In the genomic region with DNA sequence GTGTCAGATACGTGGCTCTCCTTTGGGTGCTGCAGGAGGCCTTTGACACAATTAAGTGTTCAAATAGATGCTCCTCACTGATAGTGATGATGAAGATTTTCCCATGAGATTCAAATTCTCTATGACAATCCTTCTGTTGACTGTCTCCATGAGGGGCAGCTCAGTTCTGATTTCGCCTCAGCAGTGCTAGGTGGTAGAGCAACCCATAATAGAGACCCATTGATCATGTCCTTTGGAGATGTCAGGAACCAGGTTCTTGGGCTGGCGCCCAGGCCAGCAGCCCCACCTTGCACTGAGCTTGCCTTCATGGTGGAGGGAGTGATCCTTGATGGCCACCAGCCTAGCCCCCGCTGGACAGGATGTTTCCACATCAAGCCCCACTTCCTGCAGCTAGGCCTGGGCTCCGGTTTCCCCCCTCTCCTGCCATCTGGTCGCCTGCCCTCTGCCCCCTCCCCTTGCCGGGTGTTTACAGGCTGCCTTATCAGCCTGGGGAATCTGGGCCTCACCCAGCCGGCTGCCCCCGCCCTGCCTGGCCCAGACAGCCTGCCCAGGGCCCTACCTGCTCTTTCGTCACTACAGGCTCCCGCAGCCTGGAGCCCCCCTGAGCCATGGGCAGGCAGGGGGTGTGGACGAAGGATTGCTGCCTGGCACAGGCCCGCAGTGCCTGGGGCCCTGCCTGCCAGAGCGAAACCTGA, we compare ENCODE assay signal across 1 cellular context.
TF ChIP-seq lines count a peak whose summit lies in the region.

No MANE protein-coding gene starts in this region.

TF ChIP-seq in HepG2, 621 proteins besides CTCF, POLR2A, EP300 and RAD21 (continued from another document and continues in another):
- TF ChIP-seq ZC3H4 (CRISPR knock-in tag; IDR thresholded peaks at IDR 0.05; ENCODE audit: borderline replicate concordance) (no peak), ZNF543 (CRISPR knock-in tag; IDR thresholded peaks at IDR 0.05) (no peak), HOXD1 (CRISPR knock-in tag; IDR thresholded peaks at IDR 0.05) (no peak), SP5 (CRISPR knock-in tag; IDR thresholded peaks at IDR 0.05; ENCODE audit: borderline replicate concordance, low read depth) (peak; percentile 31; the same call in 1 of the 2 replicates), ZNF660 (CRISPR knock-in tag; IDR thresholded peaks at IDR 0.05; ENCODE audit: borderline replicate concordance, low read depth) (no peak), HDAC6 (IDR thresholded peaks at IDR 0.05; ENCODE audit: low read depth, low read length) (no peak), BORCS8-MEF2B (CRISPR knock-in tag; IDR thresholded peaks at IDR 0.05) (no peak), MED1 (CRISPR knock-in tag; IDR thresholded peaks at IDR 0.05) (peak; percentile 56; the same call in 1 of the 2 replicates), U2AF2 (IDR thresholded peaks at IDR 0.05; ENCODE audit: low read depth, low read length) (no peak), SYNCRIP (IDR thresholded peaks at IDR 0.05; ENCODE audit: insufficient read depth, low read depth, low read length) (no peak), ETV6 (CRISPR knock-in tag; conservative IDR thresholded peaks at IDR 0.05) (no peak), NR2F1 (CRISPR knock-in tag; IDR thresholded peaks at IDR 0.05) (no peak), AHR (CRISPR knock-in tag; IDR thresholded peaks at IDR 0.05) (no peak), ZNF724P (CRISPR knock-in tag; IDR thresholded peaks at IDR 0.05; ENCODE audit: borderline replicate concordance) (no peak), JUND (CRISPR knock-in tag; IDR thresholded peaks at IDR 0.05) (no peak), TBX2 (CRISPR knock-in tag; IDR thresholded peaks at IDR 0.05; ENCODE audit: borderline replicate concordance) (peak; percentile 56; the same call in 1 of the 2 replicates), ZNF225 (CRISPR knock-in tag; IDR thresholded peaks at IDR 0.05) (no peak), ZFX (CRISPR knock-in tag; IDR thresholded peaks at IDR 0.05; ENCODE audit: low read depth) (peak; percentile 73; the same call in 1 of the 2 replicates), ZNF235 (CRISPR knock-in tag; IDR thresholded peaks at IDR 0.05; ENCODE audit: borderline replicate concordance) (no peak), ZNF296 (CRISPR knock-in tag; conservative IDR thresholded peaks at IDR 0.05) (no peak)
- TF ChIP-seq, protein P1, sequence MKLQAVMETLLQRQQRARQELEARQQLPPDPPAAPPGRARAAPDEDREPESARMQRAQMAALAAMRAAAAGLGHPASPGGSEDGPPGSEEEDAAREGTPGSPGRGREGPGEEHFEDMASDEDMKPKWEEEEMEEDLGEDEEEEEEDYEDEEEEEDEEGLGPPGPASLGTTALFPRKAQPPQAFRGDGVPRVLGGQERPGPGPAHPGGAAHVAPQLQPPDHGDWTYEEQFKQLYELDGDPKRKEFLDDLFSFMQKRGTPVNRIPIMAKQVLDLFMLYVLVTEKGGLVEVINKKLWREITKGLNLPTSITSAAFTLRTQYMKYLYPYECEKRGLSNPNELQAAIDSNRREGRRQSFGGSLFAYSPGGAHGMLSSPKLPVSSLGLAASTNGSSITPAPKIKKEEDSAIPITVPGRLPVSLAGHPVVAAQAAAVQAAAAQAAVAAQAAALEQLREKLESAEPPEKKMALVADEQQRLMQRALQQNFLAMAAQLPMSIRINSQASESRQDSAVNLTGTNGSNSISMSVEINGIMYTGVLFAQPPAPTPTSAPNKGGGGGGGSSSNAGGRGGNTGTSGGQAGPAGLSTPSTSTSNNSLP (IDR thresholded peaks at IDR 0.05; ENCODE audit: low read depth, low read length), result no peak
- TF ChIP-seq, protein P2, sequence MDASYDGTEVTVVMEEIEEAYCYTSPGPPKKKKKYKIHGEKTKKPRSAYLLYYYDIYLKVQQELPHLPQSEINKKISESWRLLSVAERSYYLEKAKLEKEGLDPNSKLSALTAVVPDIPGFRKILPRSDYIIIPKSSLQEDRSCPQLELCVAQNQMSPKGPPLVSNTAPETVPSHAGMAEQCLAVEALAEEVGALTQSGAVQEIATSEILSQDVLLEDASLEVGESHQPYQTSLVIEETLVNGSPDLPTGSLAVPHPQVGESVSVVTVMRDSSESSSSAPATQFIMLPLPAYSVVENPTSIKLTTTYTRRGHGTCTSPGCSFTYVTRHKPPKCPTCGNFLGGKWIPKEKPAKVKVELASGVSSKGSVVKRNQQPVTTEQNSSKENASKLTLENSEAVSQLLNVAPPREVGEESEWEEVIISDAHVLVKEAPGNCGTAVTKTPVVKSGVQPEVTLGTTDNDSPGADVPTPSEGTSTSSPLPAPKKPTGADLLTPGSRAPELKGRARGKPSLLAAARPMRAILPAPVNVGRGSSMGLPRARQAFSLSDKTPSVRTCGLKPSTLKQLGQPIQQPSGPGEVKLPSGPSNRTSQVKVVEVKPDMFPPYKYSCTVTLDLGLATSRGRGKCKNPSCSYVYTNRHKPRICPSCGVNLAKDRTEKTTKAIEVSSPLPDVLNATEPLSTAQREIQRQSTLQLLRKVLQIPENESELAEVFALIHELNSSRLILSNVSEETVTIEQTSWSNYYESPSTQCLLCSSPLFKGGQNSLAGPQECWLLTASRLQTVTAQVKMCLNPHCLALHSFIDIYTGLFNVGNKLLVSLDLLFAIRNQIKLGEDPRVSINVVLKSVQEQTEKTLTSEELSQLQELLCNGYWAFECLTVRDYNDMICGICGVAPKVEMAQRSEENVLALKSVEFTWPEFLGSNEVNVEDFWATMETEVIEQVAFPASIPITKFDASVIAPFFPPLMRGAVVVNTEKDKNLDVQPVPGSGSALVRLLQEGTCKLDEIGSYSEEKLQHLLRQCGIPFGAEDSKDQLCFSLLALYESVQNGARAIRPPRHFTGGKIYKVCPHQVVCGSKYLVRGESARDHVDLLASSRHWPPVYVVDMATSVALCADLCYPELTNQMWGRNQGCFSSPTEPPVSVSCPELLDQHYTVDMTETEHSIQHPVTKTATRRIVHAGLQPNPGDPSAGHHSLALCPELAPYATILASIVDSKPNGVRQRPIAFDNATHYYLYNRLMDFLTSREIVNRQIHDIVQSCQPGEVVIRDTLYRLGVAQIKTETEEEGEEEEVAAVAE (CRISPR knock-in tag; IDR thresholded peaks at IDR 0.05; ENCODE audit: borderline replicate concordance), result no peak
- TF ChIP-seq, protein P3, sequence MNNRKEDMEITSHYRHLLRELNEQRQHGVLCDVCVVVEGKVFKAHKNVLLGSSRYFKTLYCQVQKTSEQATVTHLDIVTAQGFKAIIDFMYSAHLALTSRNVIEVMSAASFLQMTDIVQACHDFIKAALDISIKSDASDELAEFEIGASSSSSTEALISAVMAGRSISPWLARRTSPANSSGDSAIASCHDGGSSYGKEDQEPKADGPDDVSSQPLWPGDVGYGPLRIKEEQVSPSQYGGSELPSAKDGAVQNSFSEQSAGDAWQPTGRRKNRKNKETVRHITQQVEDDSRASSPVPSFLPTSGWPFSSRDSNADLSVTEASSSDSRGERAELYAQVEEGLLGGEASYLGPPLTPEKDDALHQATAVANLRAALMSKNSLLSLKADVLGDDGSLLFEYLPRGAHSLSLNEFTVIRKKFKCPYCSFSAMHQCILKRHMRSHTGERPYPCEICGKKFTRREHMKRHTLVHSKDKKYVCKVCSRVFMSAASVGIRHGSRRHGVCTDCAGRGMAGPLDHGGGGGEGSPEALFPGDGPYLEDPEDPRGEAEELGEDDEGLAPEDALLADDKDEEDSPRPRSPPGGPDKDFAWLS (CRISPR knock-in tag; IDR thresholded peaks at IDR 0.05; ENCODE audit: borderline replicate concordance), result no peak
- TF ChIP-seq, protein P4, sequence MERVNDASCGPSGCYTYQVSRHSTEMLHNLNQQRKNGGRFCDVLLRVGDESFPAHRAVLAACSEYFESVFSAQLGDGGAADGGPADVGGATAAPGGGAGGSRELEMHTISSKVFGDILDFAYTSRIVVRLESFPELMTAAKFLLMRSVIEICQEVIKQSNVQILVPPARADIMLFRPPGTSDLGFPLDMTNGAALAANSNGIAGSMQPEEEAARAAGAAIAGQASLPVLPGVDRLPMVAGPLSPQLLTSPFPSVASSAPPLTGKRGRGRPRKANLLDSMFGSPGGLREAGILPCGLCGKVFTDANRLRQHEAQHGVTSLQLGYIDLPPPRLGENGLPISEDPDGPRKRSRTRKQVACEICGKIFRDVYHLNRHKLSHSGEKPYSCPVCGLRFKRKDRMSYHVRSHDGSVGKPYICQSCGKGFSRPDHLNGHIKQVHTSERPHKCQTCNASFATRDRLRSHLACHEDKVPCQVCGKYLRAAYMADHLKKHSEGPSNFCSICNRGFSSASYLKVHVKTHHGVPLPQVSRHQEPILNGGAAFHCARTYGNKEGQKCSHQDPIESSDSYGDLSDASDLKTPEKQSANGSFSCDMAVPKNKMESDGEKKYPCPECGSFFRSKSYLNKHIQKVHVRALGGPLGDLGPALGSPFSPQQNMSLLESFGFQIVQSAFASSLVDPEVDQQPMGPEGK (CRISPR knock-in tag; IDR thresholded peaks at IDR 0.05), result peak; percentile 86
- TF ChIP-seq, protein P5, sequence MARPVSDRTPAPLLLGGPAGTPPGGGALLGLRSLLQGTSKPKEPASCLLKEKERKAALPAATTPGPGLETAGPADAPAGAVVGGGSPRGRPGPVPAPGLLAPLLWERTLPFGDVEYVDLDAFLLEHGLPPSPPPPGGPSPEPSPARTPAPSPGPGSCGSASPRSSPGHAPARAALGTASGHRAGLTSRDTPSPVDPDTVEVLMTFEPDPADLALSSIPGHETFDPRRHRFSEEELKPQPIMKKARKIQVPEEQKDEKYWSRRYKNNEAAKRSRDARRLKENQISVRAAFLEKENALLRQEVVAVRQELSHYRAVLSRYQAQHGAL (CRISPR knock-in tag; IDR thresholded peaks at IDR 0.05; ENCODE audit: not compliant biosample characterization), result no peak
- TF ChIP-seq, protein P6, sequence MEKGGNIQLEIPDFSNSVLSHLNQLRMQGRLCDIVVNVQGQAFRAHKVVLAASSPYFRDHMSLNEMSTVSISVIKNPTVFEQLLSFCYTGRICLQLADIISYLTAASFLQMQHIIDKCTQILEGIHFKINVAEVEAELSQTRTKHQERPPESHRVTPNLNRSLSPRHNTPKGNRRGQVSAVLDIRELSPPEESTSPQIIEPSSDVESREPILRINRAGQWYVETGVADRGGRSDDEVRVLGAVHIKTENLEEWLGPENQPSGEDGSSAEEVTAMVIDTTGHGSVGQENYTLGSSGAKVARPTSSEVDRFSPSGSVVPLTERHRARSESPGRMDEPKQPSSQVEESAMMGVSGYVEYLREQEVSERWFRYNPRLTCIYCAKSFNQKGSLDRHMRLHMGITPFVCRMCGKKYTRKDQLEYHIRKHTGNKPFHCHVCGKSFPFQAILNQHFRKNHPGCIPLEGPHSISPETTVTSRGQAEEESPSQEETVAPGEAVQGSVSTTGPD (CRISPR knock-in tag; IDR thresholded peaks at IDR 0.05), result no peak
- TF ChIP-seq, protein P7, sequence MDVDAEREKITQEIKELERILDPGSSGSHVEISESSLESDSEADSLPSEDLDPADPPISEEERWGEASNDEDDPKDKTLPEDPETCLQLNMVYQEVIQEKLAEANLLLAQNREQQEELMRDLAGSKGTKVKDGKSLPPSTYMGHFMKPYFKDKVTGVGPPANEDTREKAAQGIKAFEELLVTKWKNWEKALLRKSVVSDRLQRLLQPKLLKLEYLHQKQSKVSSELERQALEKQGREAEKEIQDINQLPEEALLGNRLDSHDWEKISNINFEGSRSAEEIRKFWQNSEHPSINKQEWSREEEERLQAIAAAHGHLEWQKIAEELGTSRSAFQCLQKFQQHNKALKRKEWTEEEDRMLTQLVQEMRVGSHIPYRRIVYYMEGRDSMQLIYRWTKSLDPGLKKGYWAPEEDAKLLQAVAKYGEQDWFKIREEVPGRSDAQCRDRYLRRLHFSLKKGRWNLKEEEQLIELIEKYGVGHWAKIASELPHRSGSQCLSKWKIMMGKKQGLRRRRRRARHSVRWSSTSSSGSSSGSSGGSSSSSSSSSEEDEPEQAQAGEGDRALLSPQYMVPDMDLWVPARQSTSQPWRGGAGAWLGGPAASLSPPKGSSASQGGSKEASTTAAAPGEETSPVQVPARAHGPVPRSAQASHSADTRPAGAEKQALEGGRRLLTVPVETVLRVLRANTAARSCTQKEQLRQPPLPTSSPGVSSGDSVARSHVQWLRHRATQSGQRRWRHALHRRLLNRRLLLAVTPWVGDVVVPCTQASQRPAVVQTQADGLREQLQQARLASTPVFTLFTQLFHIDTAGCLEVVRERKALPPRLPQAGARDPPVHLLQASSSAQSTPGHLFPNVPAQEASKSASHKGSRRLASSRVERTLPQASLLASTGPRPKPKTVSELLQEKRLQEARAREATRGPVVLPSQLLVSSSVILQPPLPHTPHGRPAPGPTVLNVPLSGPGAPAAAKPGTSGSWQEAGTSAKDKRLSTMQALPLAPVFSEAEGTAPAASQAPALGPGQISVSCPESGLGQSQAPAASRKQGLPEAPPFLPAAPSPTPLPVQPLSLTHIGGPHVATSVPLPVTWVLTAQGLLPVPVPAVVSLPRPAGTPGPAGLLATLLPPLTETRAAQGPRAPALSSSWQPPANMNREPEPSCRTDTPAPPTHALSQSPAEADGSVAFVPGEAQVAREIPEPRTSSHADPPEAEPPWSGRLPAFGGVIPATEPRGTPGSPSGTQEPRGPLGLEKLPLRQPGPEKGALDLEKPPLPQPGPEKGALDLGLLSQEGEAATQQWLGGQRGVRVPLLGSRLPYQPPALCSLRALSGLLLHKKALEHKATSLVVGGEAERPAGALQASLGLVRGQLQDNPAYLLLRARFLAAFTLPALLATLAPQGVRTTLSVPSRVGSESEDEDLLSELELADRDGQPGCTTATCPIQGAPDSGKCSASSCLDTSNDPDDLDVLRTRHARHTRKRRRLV (CRISPR knock-in tag; IDR thresholded peaks at IDR 0.05), result no peak
- TF ChIP-seq, protein P8, sequence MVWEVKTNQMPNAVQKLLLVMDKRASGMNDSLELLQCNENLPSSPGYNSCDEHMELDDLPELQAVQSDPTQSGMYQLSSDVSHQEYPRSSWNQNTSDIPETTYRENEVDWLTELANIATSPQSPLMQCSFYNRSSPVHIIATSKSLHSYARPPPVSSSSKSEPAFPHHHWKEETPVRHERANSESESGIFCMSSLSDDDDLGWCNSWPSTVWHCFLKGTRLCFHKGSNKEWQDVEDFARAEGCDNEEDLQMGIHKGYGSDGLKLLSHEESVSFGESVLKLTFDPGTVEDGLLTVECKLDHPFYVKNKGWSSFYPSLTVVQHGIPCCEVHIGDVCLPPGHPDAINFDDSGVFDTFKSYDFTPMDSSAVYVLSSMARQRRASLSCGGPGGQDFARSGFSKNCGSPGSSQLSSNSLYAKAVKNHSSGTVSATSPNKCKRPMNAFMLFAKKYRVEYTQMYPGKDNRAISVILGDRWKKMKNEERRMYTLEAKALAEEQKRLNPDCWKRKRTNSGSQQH (CRISPR knock-in tag; IDR thresholded peaks at IDR 0.05; ENCODE audit: low read depth), result no peak
- TF ChIP-seq, protein P9, sequence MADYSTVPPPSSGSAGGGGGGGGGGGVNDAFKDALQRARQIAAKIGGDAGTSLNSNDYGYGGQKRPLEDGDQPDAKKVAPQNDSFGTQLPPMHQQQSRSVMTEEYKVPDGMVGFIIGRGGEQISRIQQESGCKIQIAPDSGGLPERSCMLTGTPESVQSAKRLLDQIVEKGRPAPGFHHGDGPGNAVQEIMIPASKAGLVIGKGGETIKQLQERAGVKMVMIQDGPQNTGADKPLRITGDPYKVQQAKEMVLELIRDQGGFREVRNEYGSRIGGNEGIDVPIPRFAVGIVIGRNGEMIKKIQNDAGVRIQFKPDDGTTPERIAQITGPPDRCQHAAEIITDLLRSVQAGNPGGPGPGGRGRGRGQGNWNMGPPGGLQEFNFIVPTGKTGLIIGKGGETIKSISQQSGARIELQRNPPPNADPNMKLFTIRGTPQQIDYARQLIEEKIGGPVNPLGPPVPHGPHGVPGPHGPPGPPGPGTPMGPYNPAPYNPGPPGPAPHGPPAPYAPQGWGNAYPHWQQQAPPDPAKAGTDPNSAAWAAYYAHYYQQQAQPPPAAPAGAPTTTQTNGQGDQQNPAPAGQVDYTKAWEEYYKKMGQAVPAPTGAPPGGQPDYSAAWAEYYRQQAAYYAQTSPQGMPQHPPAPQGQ (CRISPR knock-in tag; IDR thresholded peaks at IDR 0.05; ENCODE audit: borderline replicate concordance), result no peak
